Comparison of ENCODE assay signal across 9 cellular contexts in the genomic region with DNA sequence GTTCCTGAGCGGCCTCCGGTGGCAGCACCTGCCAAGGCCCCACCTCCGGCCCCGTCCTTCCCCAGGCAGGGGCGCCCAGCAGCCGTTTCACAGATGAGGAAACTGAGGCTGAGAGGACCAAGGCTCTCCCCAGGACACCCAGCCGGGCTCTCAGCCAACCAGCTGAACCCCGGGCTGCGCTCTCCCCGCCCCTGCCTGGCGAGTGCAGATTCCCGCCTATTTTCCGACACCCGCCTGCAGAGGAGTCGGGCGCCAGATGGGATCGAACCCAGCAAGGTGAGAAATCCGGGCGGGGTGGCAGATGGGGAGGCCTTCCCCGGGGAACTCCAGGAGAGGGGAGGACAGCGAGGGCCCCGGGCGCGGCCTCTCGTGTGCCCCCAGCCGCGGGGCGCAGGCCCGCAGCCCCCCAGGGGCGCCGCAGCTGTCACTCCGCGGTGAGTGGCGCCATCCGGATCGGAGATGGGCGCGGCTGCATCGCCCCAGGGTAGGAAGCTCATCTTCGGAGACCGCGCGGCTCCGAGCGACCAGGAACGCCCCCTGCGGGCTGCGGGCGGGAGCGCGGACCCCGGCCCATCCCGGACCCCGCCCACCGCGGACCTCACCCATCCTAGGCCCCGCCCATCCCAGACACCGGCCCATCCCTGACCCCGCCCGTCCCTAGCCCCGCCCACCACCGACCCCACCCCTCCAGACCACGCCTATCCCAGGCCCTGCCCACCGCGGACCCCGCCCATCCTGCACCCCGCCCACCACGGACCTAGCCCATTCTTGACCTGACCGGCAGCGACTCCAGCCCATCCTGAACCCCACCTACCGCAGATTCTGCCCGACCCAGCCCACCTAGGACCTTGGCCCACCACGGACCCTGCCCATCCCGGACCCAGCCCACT.
DNase-seq lines count a peak whose midpoint lies in the region; ATAC-seq and TF ChIP-seq lines count a peak whose summit lies in the region.
"Had no signal": no experiment of that assay in that cellular context is flagged by ENCODE, and none has a peak within 500 bp of the region (broad histone marks: within the 10 kb centered on the region; RNA-seq: fewer than 3 reads in every experiment).

No MANE protein-coding gene starts in this region.

- peak; percentile 35; the same call in 1 of the 3 replicates for TF ChIP-seq CTCF in GM12872 (IDR thresholded peaks at IDR 0.05; ENCODE audit: insufficient read depth, low read depth, low read length)
- no peak for TF ChIP-seq CTCF in coronary artery (IDR thresholded peaks at IDR 0.05)

- H3K4me3 ChIP-seq in coronary artery, result peak overlapping the region; percentile 25

- ATAC-seq in HG03565 (IDR thresholded peaks at IDR 0.05; ENCODE audit: unreplicated experiment) (no peak), HG03571 (IDR thresholded peaks at IDR 0.05; ENCODE audit: unreplicated experiment) (no peak), HG03196 (IDR thresholded peaks at IDR 0.05; ENCODE audit: unreplicated experiment) (no peak)

- no peak overlapping the region for H3K27ac ChIP-seq in coronary artery
- H3K27ac ChIP-seq: neutrophil had no signal

- peak; percentile 70 for DNase-seq in 8988T
- peak; percentile 81 for DNase-seq in NCI-H82 (lab: John Stamatoyannopoulos, UW)
- no peak for DNase-seq in coronary artery (ENCODE audit: low spot score)
- DNase-seq in stimulated activated CD4-positive, alpha-beta T cell treated with anti-CD3 and anti-CD28 coated beads, Interleukin-2, amount 100 ng/mL, for 48 hours, result peak; percentile 34 to 44
